In the genomic region with DNA sequence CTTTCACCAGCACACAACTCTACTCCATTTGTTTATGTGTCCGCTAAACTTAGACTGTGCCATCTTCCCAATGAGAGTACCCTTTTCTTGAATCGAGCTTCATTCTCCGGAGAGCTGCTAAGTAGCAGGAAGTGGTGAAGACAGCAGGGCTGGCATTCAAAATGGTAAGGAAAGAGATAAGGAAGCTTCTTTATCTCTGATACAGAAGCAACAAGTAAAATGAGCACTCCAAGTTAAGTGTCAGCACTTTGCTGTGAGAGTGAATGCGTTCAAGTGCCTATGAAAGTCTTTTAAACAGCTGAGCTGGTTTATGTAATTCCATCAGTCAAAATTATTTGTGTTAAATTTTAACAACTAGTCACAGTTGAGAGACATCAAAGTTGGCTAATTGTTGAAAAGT, we compare ENCODE assay signal across 18 cellular contexts.
"Had no signal": no experiment of that assay in that cellular context is flagged by ENCODE, and none has a peak within 500 bp of the region (broad histone marks: within the 10 kb centered on the region; RNA-seq: fewer than 3 reads in every experiment).

No MANE protein-coding gene starts in this region.

- H3K4me3 ChIP-seq: MG63 had no signal

- FAIRE-seq: HepG2 had no signal

- H3K36me3 ChIP-seq: MG63 had no signal

- H3K9me3 ChIP-seq: MG63, SK-N-SH had no signal

- DNase-seq: IMR-90, Karpas-422, KG1, MG63, NCI-H1092, NCI-H1436, NCI-H187, NCI-H2029, NCI-H2081 treated with DMSO at 0.1 percent for 48 hours, NCI-H2227 treated with DMSO at 0.1 percent for 48 hours, NCI-H524, NCI-H526 treated with DMSO at 0.1 percent for 48 hours, NCI-H748 treated with DMSO at 0.1 percent for 48 hours, PC-3, SHP77, SK-N-SH had no signal

- H3K27me3 ChIP-seq: MG63 had no signal

- H3K9ac ChIP-seq: SK-N-SH had no signal

- H3K4me2 ChIP-seq: SK-N-SH had no signal

- H3K27ac ChIP-seq: RWPE1 had no signal
